ENCODE assay signal across 19 cellular contexts in genomic region chr10:119374236-119374635, GRCh38.
A peak's percentile ranks its signal among the peaks of the same experiment; 100 is the strongest.
DNase-seq lines count a peak whose midpoint lies in the region; ATAC-seq and TF ChIP-seq lines count a peak whose summit lies in the region.
"Had no signal": no experiment of that assay in that cellular context is flagged by ENCODE, and none has a peak within 500 bp of the region (broad histone marks: within the 10 kb centered on the region; RNA-seq: fewer than 3 reads in every experiment).

No MANE protein-coding gene starts in this region.

- no peaks in the 10 kb centered on the region for H3K27me3 ChIP-seq in thyroid gland

- ATAC-seq in Right ventricle myocardium superior (ENCODE audit: poor library complexity): no peak
- no peak for ATAC-seq in GM21619 (IDR thresholded peaks at IDR 0.05; ENCODE audit: unreplicated experiment)
- ATAC-seq: HCT116, Right ventricle myocardium inferior had no signal

- no peak overlapping the region for H3K4me3 Mint-ChIP-seq in endothelial cell (ENCODE audit: unreplicated experiment)
- no peak overlapping the region for H3K4me3 Mint-ChIP-seq in activated naive CD4-positive, alpha-beta T cell treated with anti-CD3 and anti-CD28 coated beads, Interleukin-2, amount 10 ng/mL, durations not matched to agents 7 days and 5 days

- intact Hi-C loops in Right ventricle myocardium superior (cut with DNase I): no loop called here
- intact Hi-C loops in cardiac septum (cut with DNase I): no loop called here
- intact Hi-C loops in thyroid gland (cut with DNase I): no loop called here

- peak overlapping the region; percentile 57 for H3K27ac Mint-ChIP-seq in endothelial cell (ENCODE audit: unreplicated experiment)
- H3K27ac Mint-ChIP-seq in activated naive CD4-positive, alpha-beta T cell treated with anti-CD3 and anti-CD28 coated beads, Interleukin-2, amount 10 ng/mL, durations not matched to agents 7 days and 5 days: no peak overlapping the region

- no peaks in the 10 kb centered on the region for H3K9me3 ChIP-seq in thyroid gland

- H3K4me3 ChIP-seq in thyroid gland (replicated peaks in 1 of 3): no peak overlapping the region

- DNase-seq in Right ventricle myocardium superior (peak; percentile 29), cardiac septum (ENCODE audit: low spot score) (no peak), MV-4-11 (lab: John Stamatoyannopoulos, UW) (peak; percentile 31), endothelial cell (ENCODE audit: low spot score) (no peak), thyroid gland (no peak), NCI-H226 (no peak)
- no peak for DNase-seq in activated naive CD4-positive, alpha-beta T cell treated with anti-CD3 and anti-CD28 coated beads, Interleukin-2, amount 10 ng/mL, durations not matched to agents 7 days and 5 days
- DNase-seq: 8988T, AML-193, EL, GF-D8, Kasumi-1, NCI-H1417, NCI-H2081 treated with DMSO at 0.1 percent for 48 hours, NCI-H446 treated with DMSO at 0.1 percent for 48 hours, NCI-H526 treated with DMSO at 0.1 percent for 48 hours had no signal

- TF ChIP-seq CTCF in endothelial cell (IDR thresholded peaks at IDR 0.05; ENCODE audit: unreplicated experiment) (no peak), thyroid gland (IDR thresholded peaks at IDR 0.05) (no peak)

- WGBS in thyroid gland, 2 donors: 97% methylated on average over 3 to 4 of the region's 4 CpGs

- CTCF ChIA-PET in activated naive CD4-positive, alpha-beta T cell treated with anti-CD3 and anti-CD28 coated beads, Interleukin-2, amount 10 ng/mL, durations not matched to agents 7 days and 5 days (lab: Charles Lee): no interaction called here

- H3K9me3 Mint-ChIP-seq in endothelial cell (ENCODE audit: unreplicated experiment): no peaks in the 10 kb centered on the region
- no peaks in the 10 kb centered on the region for H3K9me3 Mint-ChIP-seq in activated naive CD4-positive, alpha-beta T cell treated with anti-CD3 and anti-CD28 coated beads, Interleukin-2, amount 10 ng/mL, durations not matched to agents 7 days and 5 days

- peak overlapping the region in 2 of 3 donors; percentile 55 to 73 for H3K27ac ChIP-seq in thyroid gland

- H3K4me1 Mint-ChIP-seq in endothelial cell (ENCODE audit: unreplicated experiment): peaks cover 84% of the 10 kb centered on the region
- H3K4me1 Mint-ChIP-seq in activated naive CD4-positive, alpha-beta T cell treated with anti-CD3 and anti-CD28 coated beads, Interleukin-2, amount 10 ng/mL, durations not matched to agents 7 days and 5 days: peaks cover 20% of the 10 kb centered on the region

- peaks cover 70 to 77% of the 10 kb centered on the region in 2 donors for H3K4me1 ChIP-seq in thyroid gland

- no peak for TF ChIP-seq POLR2A in thyroid gland (IDR thresholded peaks at IDR 0.05)

- H3K36me3 ChIP-seq in thyroid gland: no peaks in the 10 kb centered on the region

- H3K36me3 Mint-ChIP-seq in endothelial cell (ENCODE audit: low read depth, unreplicated experiment): peaks cover 57% of the 10 kb centered on the region
- H3K36me3 Mint-ChIP-seq in activated naive CD4-positive, alpha-beta T cell treated with anti-CD3 and anti-CD28 coated beads, Interleukin-2, amount 10 ng/mL, durations not matched to agents 7 days and 5 days: peaks cover 2% of the 10 kb centered on the region

- peaks cover 33% of the 10 kb centered on the region for H3K27me3 Mint-ChIP-seq in endothelial cell (ENCODE audit: unreplicated experiment)
- no peaks in the 10 kb centered on the region for H3K27me3 Mint-ChIP-seq in activated naive CD4-positive, alpha-beta T cell treated with anti-CD3 and anti-CD28 coated beads, Interleukin-2, amount 10 ng/mL, durations not matched to agents 7 days and 5 days

Comparison
In these comparisons a context has a peak if more than half of its experiments do, and no peak if none do; other contexts are left out.
1. DNase-seq: peak in Right ventricle myocardium superior (single experiment) and MV-4-11 (single experiment); none in cardiac septum (single experiment), endothelial cell (single experiment), thyroid gland (0 of 2), NCI-H226 (single experiment) and activated naive CD4-positive, alpha-beta T cell treated with anti-CD3 and anti-CD28 coated beads, Interleukin-2, amount 10 ng/mL, durations not matched to agents 7 days and 5 days (single experiment).